ENCODE assay signal across 12 cellular contexts in the genomic region with DNA sequence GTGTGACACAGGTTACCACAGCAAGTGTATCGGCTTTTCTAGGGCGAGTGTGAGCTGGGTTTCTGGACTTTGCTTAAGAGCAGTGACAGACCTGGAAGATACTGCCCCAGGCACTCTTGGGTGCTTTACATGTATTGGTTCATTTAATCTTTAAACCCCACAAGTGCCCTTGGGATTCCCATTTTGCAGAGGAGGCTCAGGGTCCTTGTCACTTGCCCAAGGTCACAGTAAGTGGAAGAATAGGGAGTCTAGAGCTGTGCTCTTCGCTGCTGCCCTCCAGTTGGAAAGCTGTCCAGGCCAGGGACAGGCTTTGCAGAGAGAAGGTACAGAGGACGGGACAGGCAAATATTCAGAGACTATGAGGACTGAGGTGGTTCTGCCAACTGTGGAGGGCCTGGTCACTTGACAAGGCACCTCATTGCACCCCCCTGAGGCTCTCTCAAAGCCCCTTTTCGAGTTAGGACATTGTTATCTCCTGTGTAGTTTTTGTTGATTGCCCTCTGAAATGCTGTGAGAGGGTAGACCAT. TPM values are rescaled to one million over a fixed set of nuclear protein-coding genes. Genes with fewer than 3 reads are reported as not detected.
A peak's percentile ranks its signal among the peaks of the same experiment; 100 is the strongest.
DNase-seq lines count a peak whose midpoint lies in the region; ATAC-seq and TF ChIP-seq lines count a peak whose summit lies in the region.
"Had no signal": no experiment of that assay in that cellular context is flagged by ENCODE, and none has a peak within 500 bp of the region (broad histone marks: within the 10 kb centered on the region; RNA-seq: fewer than 3 reads in every experiment).

No MANE protein-coding gene starts in this region.

- H3K9me3 ChIP-seq in CD4-positive, alpha-beta T cell (ENCODE audit: control insufficient read depth, low read length) = no peaks in the 10 kb centered on the region
- no peaks in the 10 kb centered on the region for H3K9me3 ChIP-seq in OCI-LY1 (ENCODE audit: low read length)
- H3K9me3 ChIP-seq: heart left ventricle had no signal

- peaks cover 59% of the 10 kb centered on the region for H3K36me3 ChIP-seq in OCI-LY1 (ENCODE audit: insufficient read depth, low read length)

- no peak for ATAC-seq in CD4-positive, alpha-beta T cell (ENCODE audit: poor library complexity)
- ATAC-seq: heart left ventricle had no signal

- no peaks in the 10 kb centered on the region for H3K27me3 ChIP-seq in CD4-positive, alpha-beta T cell (ENCODE audit: control insufficient read depth, insufficient read depth, low read length)
- no peaks in the 10 kb centered on the region for H3K27me3 ChIP-seq in OCI-LY1 (ENCODE audit: insufficient read depth, low read length)
- H3K27me3 ChIP-seq: heart left ventricle had no signal

- no peak for DNase-seq in CD4-positive, alpha-beta T cell
- DNase-seq in chondrocyte (ENCODE audit: low spot score) = no peak
- DNase-seq in progenitor cell of endocrine pancreas (ENCODE audit: low spot score, unreplicated experiment) = no peak
- DNase-seq in SHP77 (lab: John Stamatoyannopoulos, UW) = no peak
- DNase-seq in cortex of kidney (lab: John Stamatoyannopoulos, UW) = no peak
- no peak for DNase-seq in amniotic stem cell (lab: John Stamatoyannopoulos, UW)
- no peak for DNase-seq in GM13977 (ENCODE audit: low spot score)
- DNase-seq: effector CD8-positive, alpha-beta T cell; heart left ventricle; NCI-H187 had no signal

- peaks cover 24% of the 10 kb centered on the region for H3K4me1 ChIP-seq in OCI-LY1 (ENCODE audit: insufficient read depth, low read length, severe bottlenecking)

- no peaks in the 10 kb centered on the region for H3K27me3 Mint-ChIP-seq in CD4-positive, alpha-beta T cell
- H3K27me3 Mint-ChIP-seq in chondrocyte (ENCODE audit: low read depth) = no peaks in the 10 kb centered on the region
- H3K27me3 Mint-ChIP-seq in progenitor cell of endocrine pancreas = no peaks in the 10 kb centered on the region
- H3K27me3 Mint-ChIP-seq: memory B cell had no signal

- CTCF ChIA-PET in CD4-positive, alpha-beta T cell (lab: Charles Lee) = interaction anchor here (3.0 to 4.4 kb wide), 3 partner anchors 22 to 56 kb away, joined by 26 to 57 read pairs (median 42); no protein-coding TSS in a partner anchor

- POLR2A ChIA-PET in CD4-positive, alpha-beta T cell (lab: Charles Lee) = interaction anchor here (1.1 to 6.2 kb wide), 5 partner anchors 11 to 76 kb away, joined by 5 to 126 read pairs (median 27); a partner anchor contains a TSS

- TF ChIP-seq CTCF in CD4-positive, alpha-beta T cell (IDR thresholded peaks at IDR 0.05) = no peak
- TF ChIP-seq CTCF in OCI-LY1 (IDR thresholded peaks at IDR 0.05; ENCODE audit: low read length) (no peak), chondrocyte (IDR thresholded peaks at IDR 0.05) (no peak), progenitor cell of endocrine pancreas (IDR thresholded peaks at IDR 0.05; ENCODE audit: unreplicated experiment) (no peak), GM13977 (IDR thresholded peaks at IDR 0.05; ENCODE audit: extremely low read depth, insufficient read depth, missing control alignments) (no peak)

- H3K9ac ChIP-seq in OCI-LY1 (ENCODE audit: low read length) = no peak overlapping the region

- intact Hi-C loops in CD4-positive, alpha-beta T cell (cut with DNase I, micrococcal nuclease) = no loop called here

- H3K36me3 Mint-ChIP-seq in CD4-positive, alpha-beta T cell (ENCODE audit: low read depth) = peaks cover 22% of the 10 kb centered on the region
- H3K36me3 Mint-ChIP-seq in chondrocyte (ENCODE audit: low read depth) (peaks cover 11% of the 10 kb centered on the region), progenitor cell of endocrine pancreas (ENCODE audit: insufficient read depth) (peaks cover 11% of the 10 kb centered on the region)

- peak overlapping the region; percentile 32 for H3K4me3 Mint-ChIP-seq in CD4-positive, alpha-beta T cell
- no peak overlapping the region for H3K4me3 Mint-ChIP-seq in chondrocyte (ENCODE audit: unreplicated experiment)
- no peak overlapping the region for H3K4me3 Mint-ChIP-seq in progenitor cell of endocrine pancreas (ENCODE audit: low read depth)
- H3K4me3 Mint-ChIP-seq: memory B cell had no signal

- no peaks in the 10 kb centered on the region for H3K9me2 ChIP-seq in OCI-LY1 (ENCODE audit: low read depth, low read length)

- in situ Hi-C loops in GM13977 (cut with MboI; ENCODE audit: low pct_unique_long_range_greater_than_20kb, low sequenced_read_pairs, unreplicated experiment) = no loop called here

- H2AFZ ChIP-seq in OCI-LY1 (ENCODE audit: low read length) = no peak overlapping the region

- H3K79me2 ChIP-seq in OCI-LY1 (ENCODE audit: insufficient read depth, low read length) = no peaks in the 10 kb centered on the region

- H3K9me3 Mint-ChIP-seq in CD4-positive, alpha-beta T cell = no peaks in the 10 kb centered on the region
- H3K9me3 Mint-ChIP-seq in chondrocyte (ENCODE audit: low read depth) (no peaks in the 10 kb centered on the region), progenitor cell of endocrine pancreas (ENCODE audit: low read depth) (no peaks in the 10 kb centered on the region)
- H3K9me3 Mint-ChIP-seq: memory B cell had no signal

- H4K20me1 ChIP-seq in OCI-LY1 (ENCODE audit: insufficient read depth, low read length) = no peaks in the 10 kb centered on the region

- H3K4me1 Mint-ChIP-seq in CD4-positive, alpha-beta T cell (ENCODE audit: low read depth) = peaks cover 57% of the 10 kb centered on the region
- H3K4me1 Mint-ChIP-seq in chondrocyte (ENCODE audit: low read depth) = peaks cover 26% of the 10 kb centered on the region
- peaks cover 36% of the 10 kb centered on the region for H3K4me1 Mint-ChIP-seq in progenitor cell of endocrine pancreas (ENCODE audit: low read depth)

- H3K4me3 ChIP-seq in OCI-LY1 (ENCODE audit: low read depth, low read length, poor library complexity, severe bottlenecking) = no peak overlapping the region
- H3K4me3 ChIP-seq: heart left ventricle had no signal

- no peaks in the 10 kb centered on the region for H3F3A ChIP-seq in OCI-LY1 (ENCODE audit: insufficient read depth, low read length)

- H3K27ac Mint-ChIP-seq in CD4-positive, alpha-beta T cell = peak overlapping the region; percentile 90
- peak overlapping the region; percentile 25 for H3K27ac Mint-ChIP-seq in chondrocyte (ENCODE audit: unreplicated experiment)
- H3K27ac Mint-ChIP-seq in progenitor cell of endocrine pancreas = peak overlapping the region; percentile 94

- peak overlapping the region; percentile 30 for H3K27ac ChIP-seq in CD4-positive, alpha-beta T cell (ENCODE audit: low read depth, low read length)
- peak overlapping the region; percentile 17 for H3K27ac ChIP-seq in OCI-LY1 (ENCODE audit: low read depth, low read length, poor library complexity, severe bottlenecking)

- no peak overlapping the region for H3K4me2 ChIP-seq in OCI-LY1 (ENCODE audit: low read length)

RNA-seq across cellular contexts. Expression of a gene that starts 42.4 kb away (rescaled TPM):
- 10 to 100 TPM; 39.8 to 42.1 TPM for total RNA-seq in CD4-positive, alpha-beta T cell
- total RNA-seq in chondrocyte (12.6 to 16.1 TPM (median 15.2 TPM) in 3 replicates), progenitor cell of endocrine pancreas (18.3 and 23.5 TPM in 2 replicates)

RNA-seq across cellular contexts. Expression of a gene that starts 57.9 kb away (rescaled TPM):
- total RNA-seq in CD4-positive, alpha-beta T cell = 10 to 100 TPM; 29.6 to 30.9 TPM
- total RNA-seq in chondrocyte (91.2 to 107 TPM (median 95.7 TPM) in 3 replicates), progenitor cell of endocrine pancreas (172 and 173 TPM in 2 replicates)

Comparison
In these comparisons a context has a peak if more than half of its experiments do, and no peak if none do; other contexts are left out.
1. H3K27ac Mint-ChIP-seq: peak in every context shown above with its lines; median percentile 94 in progenitor cell of endocrine pancreas; 90 in CD4-positive, alpha-beta T cell; 25 in chondrocyte.